8 cellular contexts compared by ENCODE assay signal in genomic region chr14:54366726-54367707, GRCh38. TPM values are rescaled to one million over a fixed set of nuclear protein-coding genes. Genes with fewer than 3 reads are reported as not detected.
DNase-seq lines count a peak whose midpoint lies in the region; ATAC-seq and TF ChIP-seq lines count a peak whose summit lies in the region.

No MANE protein-coding gene starts in this region.

- no peaks in the 10 kb centered on the region for H3K27me3 ChIP-seq in CD8-positive, alpha-beta memory T cell (ENCODE audit: insufficient read depth, low read length, poor library complexity, severe bottlenecking)
- no peaks in the 10 kb centered on the region for H3K27me3 ChIP-seq in thyroid gland

- no peaks in the 10 kb centered on the region for H3K36me3 ChIP-seq in CD8-positive, alpha-beta memory T cell (ENCODE audit: insufficient read depth, low read length)
- no peaks in the 10 kb centered on the region for H3K36me3 ChIP-seq in thyroid gland

- no peaks in the 10 kb centered on the region for H3K36me3 Mint-ChIP-seq in CD8-positive, alpha-beta memory T cell
- no peaks in the 10 kb centered on the region for H3K36me3 Mint-ChIP-seq in effector memory CD8-positive, alpha-beta T cell (ENCODE audit: insufficient read depth)

- no peak overlapping the region for H3K27ac ChIP-seq in CD8-positive, alpha-beta memory T cell (ENCODE audit: low read depth, low read length)
- no peak overlapping the region for H3K27ac ChIP-seq in thyroid gland

- H3K4me3 Mint-ChIP-seq in CD8-positive, alpha-beta memory T cell = peak overlapping the region in 1 of 7 donors; percentile 42
- no peak overlapping the region for H3K4me3 Mint-ChIP-seq in effector memory CD8-positive, alpha-beta T cell

- peak; percentile 90 for ATAC-seq in GM19351 (IDR thresholded peaks at IDR 0.05; ENCODE audit: unreplicated experiment)
- ATAC-seq in effector memory CD8-positive, alpha-beta T cell (replicated peaks) = peak; percentile 83

- peak in 3 of 5 donors; percentile 18 to 66 (median 25) for DNase-seq in CD8-positive, alpha-beta memory T cell
- DNase-seq in T follicular helper cell (ENCODE audit: low read depth) (peak; percentile 4), medulla oblongata (ENCODE audit: extremely low spot score) (peak; percentile 72), thyroid gland (peak; percentile 49 to 54), cortex of kidney (lab: John Stamatoyannopoulos, UW) (no peak)
- peak in 2 of 3 experiments; percentile 2 to 5 for DNase-seq in effector memory CD8-positive, alpha-beta T cell

- CTCF ChIA-PET in CD8-positive, alpha-beta memory T cell (lab: Charles Lee) = interaction anchor here (0.7 to 1.4 kb wide), 3 partner anchors 53 to 324 kb away, joined by 3 to 4 read pairs (median 4); no protein-coding TSS in a partner anchor

- no peaks in the 10 kb centered on the region for H3K4me1 ChIP-seq in CD8-positive, alpha-beta memory T cell (ENCODE audit: insufficient read depth, low read length)
- H3K4me1 ChIP-seq in thyroid gland = peaks cover 0 to 5% of the 10 kb centered on the region in 2 donors

- TF ChIP-seq CTCF in LNCAP (IDR thresholded peaks at IDR 0.05) = peak; percentile 38; the same call in 1 of the 2 replicates
- TF ChIP-seq CTCF in thyroid gland (IDR thresholded peaks at IDR 0.05) = peak in 3 of 6 experiments; percentile 29 to 44 (median 39)

- POLR2A ChIA-PET in CD8-positive, alpha-beta memory T cell (lab: Charles Lee) = no interaction called here

- peaks cover 12 to 32% of the 10 kb centered on the region in 2 donors for H3K27me3 Mint-ChIP-seq in CD8-positive, alpha-beta memory T cell
- H3K27me3 Mint-ChIP-seq in effector memory CD8-positive, alpha-beta T cell = peaks cover 38 to 55% of the 10 kb centered on the region in 2 donors

- 62 to 65% methylated on average over 9 of the region's 9 CpGs for WGBS in thyroid gland, 2 donors

- no peak for TF ChIP-seq POLR2A in thyroid gland (IDR thresholded peaks at IDR 0.05)

- H3K4me3 ChIP-seq in CD8-positive, alpha-beta memory T cell (ENCODE audit: low read length) = no peak overlapping the region
- no peak overlapping the region for H3K4me3 ChIP-seq in thyroid gland (replicated peaks in 1 of 3)

- peaks cover 0 to 3% (median 0%) of the 10 kb centered on the region in 3 donors for H3K4me1 Mint-ChIP-seq in CD8-positive, alpha-beta memory T cell
- H3K4me1 Mint-ChIP-seq in effector memory CD8-positive, alpha-beta T cell (ENCODE audit: low read depth in 2 of 2) = peaks cover 0 to 6% of the 10 kb centered on the region in 2 donors

- H3K9me3 Mint-ChIP-seq in CD8-positive, alpha-beta memory T cell = no peaks in the 10 kb centered on the region
- H3K9me3 Mint-ChIP-seq in effector memory CD8-positive, alpha-beta T cell = no peaks in the 10 kb centered on the region

- no peaks in the 10 kb centered on the region for H3K9me3 ChIP-seq in CD8-positive, alpha-beta memory T cell (ENCODE audit: low read length)
- H3K9me3 ChIP-seq in thyroid gland = no peaks in the 10 kb centered on the region

- intact Hi-C loops in thyroid gland (cut with DNase I) = no loop called here

- no peak overlapping the region for H3K27ac Mint-ChIP-seq in CD8-positive, alpha-beta memory T cell
- H3K27ac Mint-ChIP-seq in effector memory CD8-positive, alpha-beta T cell = no peak overlapping the region

RNA-seq across cellular contexts. Expression of gene CDKN3, which starts 29.8 kb away (rescaled TPM):
- total RNA-seq in CD8-positive, alpha-beta memory T cell = 10 to 100 TPM; 33.8 to 46.8 TPM
- polyA plus RNA-seq in CD8-positive, alpha-beta memory T cell = 6.7 TPM
- 1 to 10 TPM in 3 of 4 donors, under 1 TPM in 1; 0.78 to 8.2 (median 4.9) TPM for total RNA-seq in thyroid gland
